Comparison of ENCODE assay signal across 21 cellular contexts in genomic region chr10:107520348-107520747, GRCh38.
"Had no signal": no experiment of that assay in that cellular context is flagged by ENCODE, and none has a peak within 500 bp of the region (broad histone marks: within the 10 kb centered on the region; RNA-seq: fewer than 3 reads in every experiment).

No MANE protein-coding gene starts in this region.

- DNase-seq: colonic mucosa; cortex of kidney; dermis blood vessel endothelial cell; dorsolateral prefrontal cortex; effector CD4-positive, alpha-beta T cell; effector CD8-positive, alpha-beta T cell; effector memory CD4-positive, alpha-beta T cell; effector memory CD8-positive, alpha-beta T cell; endodermal cell; erythroblast; esophagus squamous epithelium; foreskin fibroblast; foreskin keratinocyte; foreskin melanocyte; gastrocnemius medialis; glutamatergic neuron; head of caudate nucleus; heart left ventricle; heart right ventricle had no signal

- ATAC-seq: effector memory CD8-positive, alpha-beta T cell; esophagus mucosa; foreskin keratinocyte; gastrocnemius medialis; gastroesophageal sphincter; heart left ventricle; heart right ventricle had no signal
